Comparison of ENCODE assay signal across 10 cellular contexts in the genomic region with DNA sequence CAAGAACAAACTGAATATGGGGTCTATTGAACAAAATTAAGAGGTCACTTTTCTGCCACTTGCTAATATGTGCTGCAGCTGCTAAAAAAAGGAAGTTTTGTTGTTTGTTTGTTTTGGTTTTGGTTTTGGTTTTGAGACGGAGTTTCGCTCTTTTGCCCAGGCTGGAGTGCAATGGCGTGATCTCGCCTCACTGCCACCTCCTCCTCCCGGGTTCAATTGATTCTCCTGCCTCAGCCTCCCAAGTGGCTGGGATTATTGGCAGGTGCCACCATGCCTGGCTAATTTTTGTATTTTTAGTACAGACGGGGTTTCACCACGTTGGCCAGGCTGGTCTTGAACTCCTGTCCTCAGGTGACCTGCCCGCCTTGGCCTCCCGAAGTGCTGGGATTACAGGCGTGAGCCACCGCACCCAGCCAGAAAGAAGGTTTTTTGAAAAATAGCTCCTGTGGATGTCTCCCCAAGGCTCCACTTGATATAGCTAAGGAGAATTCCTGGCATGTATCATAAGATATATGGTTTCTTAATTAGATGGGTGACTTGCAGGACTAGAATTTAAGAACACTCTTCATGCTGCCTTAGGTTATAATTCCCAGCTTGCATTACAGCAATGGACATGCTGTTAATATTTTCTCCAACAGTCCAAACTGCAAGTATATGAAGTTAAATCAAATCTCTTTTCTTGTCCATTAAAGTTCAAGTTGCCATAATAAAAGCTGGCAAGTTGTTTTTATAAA.
DNase-seq lines count a peak whose midpoint lies in the region; ATAC-seq and FAIRE-seq lines count a peak whose summit lies in the region.
"Had no signal": no experiment of that assay in that cellular context is flagged by ENCODE, and none has a peak within 500 bp of the region (broad histone marks: within the 10 kb centered on the region; RNA-seq: fewer than 3 reads in every experiment).

No MANE protein-coding gene starts in this region.

- ATAC-seq in GM19455 (IDR thresholded peaks at IDR 0.05; ENCODE audit: unreplicated experiment): peak; percentile 68
- peak; percentile 57 for ATAC-seq in HG03460 (IDR thresholded peaks at IDR 0.05; ENCODE audit: unreplicated experiment)

- H3K27ac Mint-ChIP-seq in immature natural killer cell: peak overlapping the region; percentile 77 to 93 (median 89)
- H3K27ac Mint-ChIP-seq: nephron progenitor cell had no signal

- no peaks in the 10 kb centered on the region for H3K9me3 Mint-ChIP-seq in immature natural killer cell

- H3K4me3 Mint-ChIP-seq in immature natural killer cell: peak overlapping the region; percentile 75 to 90 (median 83)
- H3K4me3 Mint-ChIP-seq: nephron progenitor cell had no signal

- peaks cover 37 to 47% of the 10 kb centered on the region in 2 donors for H3K4me1 Mint-ChIP-seq in immature natural killer cell
- H3K4me1 Mint-ChIP-seq: nephron progenitor cell had no signal

- H3K36me3 Mint-ChIP-seq in immature natural killer cell: no peaks in the 10 kb centered on the region

- peak; percentile 30 for DNase-seq in GM04504 (ENCODE audit: low read depth)
- peak; percentile 54 to 59 (median 54) for DNase-seq in immature natural killer cell
- DNase-seq in NCI-H1092 treated with DMSO at 0.1 percent for 48 hours (lab: John Stamatoyannopoulos, UW): no peak
- no peak for DNase-seq in HPDE6-E6E7 (ENCODE audit: extremely low spot score)
- DNase-seq in frontal cortex (ENCODE audit: low spot score in 2 of 2): no peak
- no peak for DNase-seq in DMS 273 treated with DMSO at 0.1 percent for 48 hours (lab: John Stamatoyannopoulos, UW)
- DNase-seq: NCI-H1436 treated with DMSO at 0.1 percent for 48 hours, nephron progenitor cell had no signal

- no peak for FAIRE-seq in frontal cortex (lab: Jason Lieb, UNC)

- H3K27me3 Mint-ChIP-seq in immature natural killer cell (ENCODE audit: low read depth in 3 of 3): no peaks in the 10 kb centered on the region

Comparison
In these comparisons a context has a peak if more than half of its experiments do, and no peak if none do; other contexts are left out.
1. DNase-seq: peak in GM04504 (single experiment) and immature natural killer cell (3 of 3); none in NCI-H1092 treated with DMSO at 0.1 percent for 48 hours (single experiment), HPDE6-E6E7 (single experiment), frontal cortex (0 of 2) and DMS 273 treated with DMSO at 0.1 percent for 48 hours (single experiment).